ENCODE assay signal across 9 cellular contexts in genomic region chr16:89544713-89545043, GRCh38.
"Had no signal": no experiment of that assay in that cellular context is flagged by ENCODE, and none has a peak within 500 bp of the region (broad histone marks: within the 10 kb centered on the region; RNA-seq: fewer than 3 reads in every experiment).

No MANE protein-coding gene starts in this region.

- FAIRE-seq: H1, H54, K562 had no signal

- H3K4me2 ChIP-seq: GM23338 had no signal

- ATAC-seq: GM23338, K562 had no signal

- H3K4me1 Mint-ChIP-seq: GM23338, H9 had no signal

- H3K27ac ChIP-seq: HL-60 had no signal

- H2AFZ ChIP-seq: GM23338 had no signal

- H3K4me3 Mint-ChIP-seq: GM23338, H9 had no signal

- H3K4me3 ChIP-seq: GM23338, K562 had no signal

- DNase-seq: H9, HCEC 1CT, IMR-90, KG1 had no signal

- H3K27ac Mint-ChIP-seq: GM23338 had no signal
